ENCODE assay signal across 16 cellular contexts in genomic region chrX:43423876-43424275, GRCh38.
A peak's percentile ranks its signal among the peaks of the same experiment; 100 is the strongest.
DNase-seq lines count a peak whose midpoint lies in the region; ATAC-seq, FAIRE-seq and TF ChIP-seq lines count a peak whose summit lies in the region.
"Had no signal": no experiment of that assay in that cellular context is flagged by ENCODE, and none has a peak within 500 bp of the region (broad histone marks: within the 10 kb centered on the region; RNA-seq: fewer than 3 reads in every experiment).

No MANE protein-coding gene starts in this region.

- FAIRE-seq in bronchial epithelial cell (lab: Jason Lieb, UNC) = peak; percentile 70

- DNase-seq in DMS53 (lab: John Stamatoyannopoulos, UW) (peak; percentile 46), LoVo (ENCODE audit: low spot score) (peak; percentile 1), bronchial epithelial cell (ENCODE audit: low read depth) (peak; percentile 64), kidney glomerular epithelial cell (lab: John Stamatoyannopoulos, UW) (peak; percentile 3), NCI-H2227 treated with DMSO at 0.1 percent for 48 hours (lab: John Stamatoyannopoulos, UW) (no peak), ACHN (no peak)
- DNase-seq: COR-L47, DMS79 treated with DMSO at 0.1 percent for 48 hours, KG1, NCI-H187 treated with DMSO at 0.1 percent for 48 hours, NCI-H446 treated with DMSO at 0.1 percent for 48 hours, NCI-H748 treated with DMSO at 0.1 percent for 48 hours, SW 1271 had no signal

- H3K4me3 ChIP-seq in bronchial epithelial cell (ENCODE audit: low read depth, low read length) = no peak overlapping the region
- H3K4me3 ChIP-seq: HAP-1 had no signal

- no peaks in the 10 kb centered on the region for H3K36me3 ChIP-seq in bronchial epithelial cell (ENCODE audit: control insufficient read depth, insufficient read depth, low read length)
- H3K36me3 ChIP-seq: HAP-1 had no signal

- TF ChIP-seq CTCF in bronchial epithelial cell (IDR thresholded peaks at IDR 0.05; ENCODE audit: insufficient read depth, low read length, severe bottlenecking) = no peak

- ATAC-seq in GM21737 (IDR thresholded peaks at IDR 0.05; ENCODE audit: unreplicated experiment) = no peak
- ATAC-seq in HG02981 (IDR thresholded peaks at IDR 0.05; ENCODE audit: unreplicated experiment) = no peak

- no peaks in the 10 kb centered on the region for H3K27me3 ChIP-seq in bronchial epithelial cell (ENCODE audit: control insufficient read depth, insufficient read depth, low read length)

- in situ Hi-C loops in ACHN (cut with HindIII; ENCODE audit: low pct_ligation_motif_present, low pct_unique_long_range_greater_than_20kb, low sequenced_read_pairs) = no loop called here

Comparison
In these comparisons a context has a peak if more than half of its experiments do, and no peak if none do; other contexts are left out.
1. DNase-seq: peak in DMS53 (single experiment), LoVo (single experiment), bronchial epithelial cell (single experiment) and kidney glomerular epithelial cell (single experiment); none in NCI-H2227 treated with DMSO at 0.1 percent for 48 hours (single experiment) and ACHN (single experiment).